Comparison of ENCODE assay signal across 20 cellular contexts in genomic region chr11:79095424-79095823, GRCh38.
"Had no signal": no experiment of that assay in that cellular context is flagged by ENCODE, and none has a peak within 500 bp of the region (broad histone marks: within the 10 kb centered on the region; RNA-seq: fewer than 3 reads in every experiment).

No MANE protein-coding gene starts in this region.

- H3K4me1 Mint-ChIP-seq: immature natural killer cell; stimulated activated naive B cell treated with anti-CD40 and anti-IgM and Interleukin-4, amounts not matched to agents 10 μg/mL and 1 μg/mL and 100 μg/mL, for 72 hours; stimulated activated naive CD8-positive, alpha-beta T cell treated with anti-CD3 and anti-CD28 coated beads, Interleukin-15, amount 100 ng/mL, for 72 hours had no signal

- H3K27me3 ChIP-seq: esophagus squamous epithelium, gastroesophageal sphincter, upper lobe of left lung, uterus had no signal

- H3K36me3 ChIP-seq: esophagus squamous epithelium, gastroesophageal sphincter, thoracic aorta, upper lobe of left lung, uterus had no signal

- DNase-seq: effector memory CD8-positive, alpha-beta T cell; esophagus squamous epithelium; foreskin fibroblast; glutamatergic neuron; immature natural killer cell; left colon; mammary epithelial cell; naive thymus-derived CD4-positive, alpha-beta T cell; posterior cingulate gyrus; stimulated activated CD4-positive, alpha-beta T cell treated with anti-CD3 and anti-CD28 coated beads, Interleukin-2, amount 100 ng/mL, for 24 hours; stimulated activated CD4-positive, alpha-beta T cell treated with anti-CD3 and anti-CD28 coated beads, Interleukin-4, amount 100 ng/mL, for 4 hours; stimulated activated naive B cell treated with anti-CD40 and anti-IgM and Interleukin-4, amounts not matched to agents 10 μg/mL and 1 μg/mL and 100 μg/mL, for 72 hours; stimulated activated naive CD8-positive, alpha-beta T cell treated with anti-CD3 and anti-CD28 coated beads, Interleukin-15, amount 100 ng/mL, for 72 hours; upper lobe of left lung; uterus had no signal

- H3K4me3 Mint-ChIP-seq: effector memory CD8-positive, alpha-beta T cell; immature natural killer cell; naive thymus-derived CD4-positive, alpha-beta T cell; neural crest cell; stimulated activated naive B cell treated with anti-CD40 and anti-IgM and Interleukin-4, amounts not matched to agents 10 μg/mL and 1 μg/mL and 100 μg/mL, for 72 hours; stimulated activated naive CD8-positive, alpha-beta T cell treated with anti-CD3 and anti-CD28 coated beads, Interleukin-15, amount 100 ng/mL, for 72 hours had no signal

- H3K27ac ChIP-seq: coronary artery, esophagus squamous epithelium, gastroesophageal sphincter, thoracic aorta, upper lobe of left lung, uterus had no signal

- H3K36me3 Mint-ChIP-seq: immature natural killer cell; naive thymus-derived CD4-positive, alpha-beta T cell; stimulated activated naive B cell treated with anti-CD40 and anti-IgM and Interleukin-4, amounts not matched to agents 10 μg/mL and 1 μg/mL and 100 μg/mL, for 72 hours had no signal

- H3K4me1 ChIP-seq: upper lobe of left lung had no signal

- FAIRE-seq: keratinocyte had no signal

- H3K9me3 ChIP-seq: upper lobe of left lung, uterus had no signal

- H3K27ac Mint-ChIP-seq: effector memory CD8-positive, alpha-beta T cell; immature natural killer cell; naive thymus-derived CD4-positive, alpha-beta T cell; stimulated activated naive B cell treated with anti-CD40 and anti-IgM and Interleukin-4, amounts not matched to agents 10 μg/mL and 1 μg/mL and 100 μg/mL, for 72 hours; stimulated activated naive CD8-positive, alpha-beta T cell treated with anti-CD3 and anti-CD28 coated beads, Interleukin-15, amount 100 ng/mL, for 72 hours had no signal

- H3K9me3 Mint-ChIP-seq: naive thymus-derived CD4-positive, alpha-beta T cell; neural crest cell; stimulated activated naive CD8-positive, alpha-beta T cell treated with anti-CD3 and anti-CD28 coated beads, Interleukin-15, amount 100 ng/mL, for 72 hours had no signal

- H3K27me3 Mint-ChIP-seq: effector memory CD8-positive, alpha-beta T cell had no signal

- H3K4me3 ChIP-seq: coronary artery, esophagus squamous epithelium, gastroesophageal sphincter, thoracic aorta, upper lobe of left lung, uterus had no signal
